12 cellular contexts compared by ENCODE assay signal in genomic region chr6:126268087-126268486, GRCh38.
DNase-seq lines count a peak whose midpoint lies in the region; ATAC-seq and TF ChIP-seq lines count a peak whose summit lies in the region.
"Had no signal": no experiment of that assay in that cellular context is flagged by ENCODE, and none has a peak within 500 bp of the region (broad histone marks: within the 10 kb centered on the region; RNA-seq: fewer than 3 reads in every experiment).

No MANE protein-coding gene starts in this region.

- ATAC-seq in GM18498 (IDR thresholded peaks at IDR 0.05; ENCODE audit: unreplicated experiment) = peak; percentile 90
- ATAC-seq in GM21390 (IDR thresholded peaks at IDR 0.05; ENCODE audit: unreplicated experiment) = peak; percentile 73
- peak; percentile 90 for ATAC-seq in HG03095 (IDR thresholded peaks at IDR 0.05; ENCODE audit: unreplicated experiment)
- no peak for ATAC-seq in activated T-helper 17 cell treated with anti-CD3 and anti-CD28 coated beads, Interleukin-2, amount 50 U/mL, for 72 hours (replicated peaks)
- ATAC-seq: PC-3 had no signal

- DNase-seq in Caco-2 (no peak), C1 segment of cervical spinal cord (lab: John Stamatoyannopoulos, UW) (no peak), medulla oblongata (ENCODE audit: extremely low spot score) (no peak), DMS114 treated with DMSO at 0.1 percent for 48 hours (lab: John Stamatoyannopoulos, UW; ENCODE audit: unreplicated experiment) (no peak)
- DNase-seq: activated naive CD8-positive, alpha-beta T cell treated with anti-CD3 and anti-CD28 coated beads, Interleukin-2, amount 10 ng/mL, durations not matched to agents 7 days and 5 days; CD4-positive, CD25-positive, alpha-beta regulatory T cell; PC-3 had no signal

- BruUV-seq in Caco-2 (replicated peaks; lab: Mats Ljungman, UMichigan) = no TSS peak

- no peaks in the 10 kb centered on the region for H3K36me3 ChIP-seq in Caco-2 (ENCODE audit: control insufficient read depth, insufficient read depth, low read length)
- H3K36me3 ChIP-seq: prostate gland had no signal

- H3K4me3 ChIP-seq in Caco-2 (ENCODE audit: low read depth, low read length) = no peak overlapping the region
- H3K4me3 ChIP-seq: prostate gland had no signal

- intact Hi-C loops in Caco-2 (cut with micrococcal nuclease; ENCODE audit: unreplicated experiment) = no loop called here

- TF ChIP-seq CTCF in Caco-2 (IDR thresholded peaks at IDR 0.05; ENCODE audit: insufficient read depth in 1 of 2, low read depth in 1 of 2, low read length in 1 of 2, severe bottlenecking in 1 of 2, unreplicated experiment in 1 of 2) = no peak

- no peaks in the 10 kb centered on the region for H3K27me3 ChIP-seq in Caco-2 (replicated peaks; ENCODE audit: control insufficient read depth, insufficient read depth, low read length)

- peak overlapping the region; percentile 47 for H3K27ac Mint-ChIP-seq in activated T-helper 17 cell treated with anti-CD3 and anti-CD28 coated beads, Interleukin-2, amount 50 U/mL, for 72 hours
- no peak overlapping the region for H3K27ac Mint-ChIP-seq in Caco-2 (ENCODE audit: unreplicated experiment)
- H3K27ac Mint-ChIP-seq: activated naive CD8-positive, alpha-beta T cell treated with anti-CD3 and anti-CD28 coated beads, Interleukin-2, amount 10 ng/mL, durations not matched to agents 7 days and 5 days; CD4-positive, CD25-positive, alpha-beta regulatory T cell had no signal

- H3K9me3 ChIP-seq in Caco-2 = no peaks in the 10 kb centered on the region
- H3K9me3 ChIP-seq: prostate gland had no signal

- no peaks in the 10 kb centered on the region for H3K36me3 Mint-ChIP-seq in activated T-helper 17 cell treated with anti-CD3 and anti-CD28 coated beads, Interleukin-2, amount 50 U/mL, for 72 hours (ENCODE audit: low read depth)
- no peaks in the 10 kb centered on the region for H3K36me3 Mint-ChIP-seq in Caco-2 (ENCODE audit: insufficient read depth, unreplicated experiment)
- H3K36me3 Mint-ChIP-seq: activated naive CD8-positive, alpha-beta T cell treated with anti-CD3 and anti-CD28 coated beads, Interleukin-2, amount 10 ng/mL, durations not matched to agents 7 days and 5 days; CD4-positive, CD25-positive, alpha-beta regulatory T cell had no signal

- no peak overlapping the region for H3K4me3 Mint-ChIP-seq in activated T-helper 17 cell treated with anti-CD3 and anti-CD28 coated beads, Interleukin-2, amount 50 U/mL, for 72 hours
- no peak overlapping the region for H3K4me3 Mint-ChIP-seq in Caco-2 (ENCODE audit: unreplicated experiment)
- H3K4me3 Mint-ChIP-seq: activated naive CD8-positive, alpha-beta T cell treated with anti-CD3 and anti-CD28 coated beads, Interleukin-2, amount 10 ng/mL, durations not matched to agents 7 days and 5 days; CD4-positive, CD25-positive, alpha-beta regulatory T cell had no signal

- no peaks in the 10 kb centered on the region for H3K9me3 Mint-ChIP-seq in activated T-helper 17 cell treated with anti-CD3 and anti-CD28 coated beads, Interleukin-2, amount 50 U/mL, for 72 hours
- H3K9me3 Mint-ChIP-seq in Caco-2 (ENCODE audit: unreplicated experiment) = no peaks in the 10 kb centered on the region
- H3K9me3 Mint-ChIP-seq: activated naive CD8-positive, alpha-beta T cell treated with anti-CD3 and anti-CD28 coated beads, Interleukin-2, amount 10 ng/mL, durations not matched to agents 7 days and 5 days had no signal

- no peaks in the 10 kb centered on the region for H3K27me3 Mint-ChIP-seq in activated T-helper 17 cell treated with anti-CD3 and anti-CD28 coated beads, Interleukin-2, amount 50 U/mL, for 72 hours
- no peaks in the 10 kb centered on the region for H3K27me3 Mint-ChIP-seq in Caco-2 (ENCODE audit: insufficient read depth, unreplicated experiment)
- H3K27me3 Mint-ChIP-seq: activated naive CD8-positive, alpha-beta T cell treated with anti-CD3 and anti-CD28 coated beads, Interleukin-2, amount 10 ng/mL, durations not matched to agents 7 days and 5 days; CD4-positive, CD25-positive, alpha-beta regulatory T cell had no signal

- POLR2A ChIA-PET in Caco-2 (lab: Charles Lee) = no interaction called here

- CTCF ChIA-PET in Caco-2 (lab: Charles Lee) = no interaction called here

- H3K4me1 ChIP-seq in Caco-2 = no peaks in the 10 kb centered on the region
- H3K4me1 ChIP-seq: prostate gland had no signal

- no peaks in the 10 kb centered on the region for H3K4me1 Mint-ChIP-seq in activated T-helper 17 cell treated with anti-CD3 and anti-CD28 coated beads, Interleukin-2, amount 50 U/mL, for 72 hours
- no peaks in the 10 kb centered on the region for H3K4me1 Mint-ChIP-seq in Caco-2 (ENCODE audit: low read depth, unreplicated experiment)
- H3K4me1 Mint-ChIP-seq: activated naive CD8-positive, alpha-beta T cell treated with anti-CD3 and anti-CD28 coated beads, Interleukin-2, amount 10 ng/mL, durations not matched to agents 7 days and 5 days had no signal
